Comparison of ENCODE assay signal across 1 cellular context in the genomic region with DNA sequence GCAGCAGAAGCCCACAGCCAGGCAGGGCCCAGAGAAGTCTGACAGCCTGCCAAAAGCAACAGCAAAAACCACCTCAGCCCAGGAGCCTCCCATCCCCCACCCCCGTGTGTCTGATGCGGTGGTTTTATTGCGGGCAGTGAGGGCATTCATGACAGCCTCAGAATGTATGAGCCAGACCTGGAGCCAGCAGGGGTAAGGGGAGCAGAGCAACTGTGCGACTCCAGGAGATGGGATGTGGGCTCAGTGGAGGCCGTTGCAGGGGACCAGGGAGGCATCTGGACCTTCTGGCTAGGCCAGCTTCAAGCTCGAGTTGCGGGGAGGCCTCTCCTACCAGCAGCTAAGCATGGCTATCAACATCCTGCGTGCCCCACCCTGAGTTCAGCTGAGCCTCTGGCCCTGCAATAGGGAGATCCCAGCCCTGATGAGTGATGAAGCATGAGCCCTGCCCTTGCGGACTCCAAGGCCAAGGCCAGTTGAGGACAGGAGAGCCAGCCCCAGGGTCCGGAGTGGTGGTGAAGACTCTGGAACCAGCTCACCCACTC.
A peak's percentile ranks its signal among the peaks of the same experiment; 100 is the strongest.
TF ChIP-seq lines count a peak whose summit lies in the region.

No MANE protein-coding gene starts in this region.

TF ChIP-seq in HEK293, 187 proteins besides CTCF, POLR2A, EP300 and RAD21 (continued from another document and continues in another):
- TF ChIP-seq, protein P1, sequence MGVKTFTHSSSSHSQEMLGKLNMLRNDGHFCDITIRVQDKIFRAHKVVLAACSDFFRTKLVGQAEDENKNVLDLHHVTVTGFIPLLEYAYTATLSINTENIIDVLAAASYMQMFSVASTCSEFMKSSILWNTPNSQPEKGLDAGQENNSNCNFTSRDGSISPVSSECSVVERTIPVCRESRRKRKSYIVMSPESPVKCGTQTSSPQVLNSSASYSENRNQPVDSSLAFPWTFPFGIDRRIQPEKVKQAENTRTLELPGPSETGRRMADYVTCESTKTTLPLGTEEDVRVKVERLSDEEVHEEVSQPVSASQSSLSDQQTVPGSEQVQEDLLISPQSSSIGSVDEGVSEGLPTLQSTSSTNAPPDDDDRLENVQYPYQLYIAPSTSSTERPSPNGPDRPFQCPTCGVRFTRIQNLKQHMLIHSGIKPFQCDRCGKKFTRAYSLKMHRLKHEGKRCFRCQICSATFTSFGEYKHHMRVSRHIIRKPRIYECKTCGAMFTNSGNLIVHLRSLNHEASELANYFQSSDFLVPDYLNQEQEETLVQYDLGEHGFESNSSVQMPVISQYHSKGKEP (tag by site-specific recombination; IDR thresholded peaks at IDR 0.05): peak; percentile 66; the same call in 1 of the 2 replicates
- TF ChIP-seq ZNF121 (tag by site-specific recombination; IDR thresholded peaks at IDR 0.05) (no peak), ZBTB7A (tag by site-specific recombination; IDR thresholded peaks at IDR 0.05; ENCODE audit: low read depth) (no peak), TCF7L2 (IDR thresholded peaks at IDR 0.05; ENCODE audit: borderline replicate concordance, low read depth, low read length) (no peak), ZNF510 (tag by site-specific recombination; IDR thresholded peaks at IDR 0.05; ENCODE audit: insufficient replicate concordance) (no peak), ZNF174 (tag by site-specific recombination; IDR thresholded peaks at IDR 0.05) (no peak), ZNF626 (tag by site-specific recombination; IDR thresholded peaks at IDR 0.05) (no peak), ZNF555 (tag by site-specific recombination; conservative IDR thresholded peaks at IDR 0.05) (no peak), ZNF184 (tag by site-specific recombination; IDR thresholded peaks at IDR 0.05) (no peak), ZBTB48 (tag by site-specific recombination; IDR thresholded peaks at IDR 0.05) (no peak; the same call in 1 of the 2 replicates), MYNN (tag by site-specific recombination; IDR thresholded peaks at IDR 0.05; ENCODE audit: borderline replicate concordance) (no peak), ZNF426 (tag by site-specific recombination; IDR thresholded peaks at IDR 0.05) (no peak), ZNF341 (tag by site-specific recombination; IDR thresholded peaks at IDR 0.05; ENCODE audit: low read depth) (no peak; the same call in 1 of the 2 replicates), GFI1B (tag by site-specific recombination; IDR thresholded peaks at IDR 0.05) (no peak), ZNF416 (tag by site-specific recombination; IDR thresholded peaks at IDR 0.05) (no peak), KLF16 (tag by site-specific recombination; IDR thresholded peaks at IDR 0.05) (no peak), ZNF549 (tag by site-specific recombination; IDR thresholded peaks at IDR 0.05) (no peak), ZNF24 (tag by site-specific recombination; IDR thresholded peaks at IDR 0.05) (no peak), ZBTB20 (tag by site-specific recombination; IDR thresholded peaks at IDR 0.05) (no peak), PRDM1 (tag by site-specific recombination; IDR thresholded peaks at IDR 0.05) (no peak), ZNF561 (tag by site-specific recombination; IDR thresholded peaks at IDR 0.05; ENCODE audit: borderline replicate concordance) (no peak), HOXA7 (CRISPR knock-in tag; IDR thresholded peaks at IDR 0.05; ENCODE audit: borderline replicate concordance) (no peak), ZSCAN30 (tag by site-specific recombination; IDR thresholded peaks at IDR 0.05) (no peak), ZEB2 (tag by site-specific recombination; IDR thresholded peaks at IDR 0.05) (no peak), ZNF157 (tag by site-specific recombination; IDR thresholded peaks at IDR 0.05) (no peak), ZNF768 (tag by site-specific recombination; IDR thresholded peaks at IDR 0.05) (no peak; the same call in 1 of the 2 replicates)
- TF ChIP-seq, protein P2, sequence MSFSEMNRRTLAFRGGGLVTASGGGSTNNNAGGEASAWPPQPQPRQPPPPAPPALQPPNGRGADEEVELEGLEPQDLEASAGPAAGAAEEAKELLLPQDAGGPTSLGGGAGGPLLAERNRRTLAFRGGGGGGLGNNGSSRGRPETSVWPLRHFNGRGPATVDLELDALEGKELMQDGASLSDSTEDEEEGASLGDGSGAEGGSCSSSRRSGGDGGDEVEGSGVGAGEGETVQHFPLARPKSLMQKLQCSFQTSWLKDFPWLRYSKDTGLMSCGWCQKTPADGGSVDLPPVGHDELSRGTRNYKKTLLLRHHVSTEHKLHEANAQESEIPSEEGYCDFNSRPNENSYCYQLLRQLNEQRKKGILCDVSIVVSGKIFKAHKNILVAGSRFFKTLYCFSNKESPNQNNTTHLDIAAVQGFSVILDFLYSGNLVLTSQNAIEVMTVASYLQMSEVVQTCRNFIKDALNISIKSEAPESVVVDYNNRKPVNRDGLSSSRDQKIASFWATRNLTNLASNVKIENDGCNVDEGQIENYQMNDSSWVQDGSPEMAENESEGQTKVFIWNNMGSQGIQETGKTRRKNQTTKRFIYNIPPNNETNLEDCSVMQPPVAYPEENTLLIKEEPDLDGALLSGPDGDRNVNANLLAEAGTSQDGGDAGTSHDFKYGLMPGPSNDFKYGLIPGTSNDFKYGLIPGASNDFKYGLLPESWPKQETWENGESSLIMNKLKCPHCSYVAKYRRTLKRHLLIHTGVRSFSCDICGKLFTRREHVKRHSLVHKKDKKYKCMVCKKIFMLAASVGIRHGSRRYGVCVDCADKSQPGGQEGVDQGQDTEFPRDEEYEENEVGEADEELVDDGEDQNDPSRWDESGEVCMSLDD (tag by site-specific recombination; IDR thresholded peaks at IDR 0.05): no peak
- TF ChIP-seq, protein P3, sequence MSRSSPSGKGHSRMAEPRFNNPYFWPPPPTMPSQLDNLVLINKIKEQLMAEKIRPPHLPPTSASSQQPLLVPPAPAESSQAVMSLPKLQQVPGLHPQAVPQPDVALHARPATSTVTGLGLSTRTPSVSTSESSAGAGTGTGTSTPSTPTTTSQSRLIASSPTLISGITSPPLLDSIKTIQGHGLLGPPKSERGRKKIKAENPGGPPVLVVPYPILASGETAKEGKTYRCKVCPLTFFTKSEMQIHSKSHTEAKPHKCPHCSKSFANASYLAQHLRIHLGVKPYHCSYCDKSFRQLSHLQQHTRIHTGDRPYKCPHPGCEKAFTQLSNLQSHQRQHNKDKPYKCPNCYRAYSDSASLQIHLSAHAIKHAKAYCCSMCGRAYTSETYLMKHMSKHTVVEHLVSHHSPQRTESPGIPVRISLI (tag by site-specific recombination; IDR thresholded peaks at IDR 0.05): no peak
- TF ChIP-seq, protein P4, sequence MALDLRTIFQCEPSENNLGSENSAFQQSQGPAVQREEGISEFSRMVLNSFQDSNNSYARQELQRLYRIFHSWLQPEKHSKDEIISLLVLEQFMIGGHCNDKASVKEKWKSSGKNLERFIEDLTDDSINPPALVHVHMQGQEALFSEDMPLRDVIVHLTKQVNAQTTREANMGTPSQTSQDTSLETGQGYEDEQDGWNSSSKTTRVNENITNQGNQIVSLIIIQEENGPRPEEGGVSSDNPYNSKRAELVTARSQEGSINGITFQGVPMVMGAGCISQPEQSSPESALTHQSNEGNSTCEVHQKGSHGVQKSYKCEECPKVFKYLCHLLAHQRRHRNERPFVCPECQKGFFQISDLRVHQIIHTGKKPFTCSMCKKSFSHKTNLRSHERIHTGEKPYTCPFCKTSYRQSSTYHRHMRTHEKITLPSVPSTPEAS (tag by site-specific recombination; IDR thresholded peaks at IDR 0.05): no peak
- TF ChIP-seq, protein P5, sequence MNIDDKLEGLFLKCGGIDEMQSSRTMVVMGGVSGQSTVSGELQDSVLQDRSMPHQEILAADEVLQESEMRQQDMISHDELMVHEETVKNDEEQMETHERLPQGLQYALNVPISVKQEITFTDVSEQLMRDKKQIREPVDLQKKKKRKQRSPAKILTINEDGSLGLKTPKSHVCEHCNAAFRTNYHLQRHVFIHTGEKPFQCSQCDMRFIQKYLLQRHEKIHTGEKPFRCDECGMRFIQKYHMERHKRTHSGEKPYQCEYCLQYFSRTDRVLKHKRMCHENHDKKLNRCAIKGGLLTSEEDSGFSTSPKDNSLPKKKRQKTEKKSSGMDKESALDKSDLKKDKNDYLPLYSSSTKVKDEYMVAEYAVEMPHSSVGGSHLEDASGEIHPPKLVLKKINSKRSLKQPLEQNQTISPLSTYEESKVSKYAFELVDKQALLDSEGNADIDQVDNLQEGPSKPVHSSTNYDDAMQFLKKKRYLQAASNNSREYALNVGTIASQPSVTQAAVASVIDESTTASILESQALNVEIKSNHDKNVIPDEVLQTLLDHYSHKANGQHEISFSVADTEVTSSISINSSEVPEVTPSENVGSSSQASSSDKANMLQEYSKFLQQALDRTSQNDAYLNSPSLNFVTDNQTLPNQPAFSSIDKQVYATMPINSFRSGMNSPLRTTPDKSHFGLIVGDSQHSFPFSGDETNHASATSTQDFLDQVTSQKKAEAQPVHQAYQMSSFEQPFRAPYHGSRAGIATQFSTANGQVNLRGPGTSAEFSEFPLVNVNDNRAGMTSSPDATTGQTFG (tag by site-specific recombination; IDR thresholded peaks at IDR 0.05; ENCODE audit: borderline replicate concordance): no peak
- TF ChIP-seq, protein P6, sequence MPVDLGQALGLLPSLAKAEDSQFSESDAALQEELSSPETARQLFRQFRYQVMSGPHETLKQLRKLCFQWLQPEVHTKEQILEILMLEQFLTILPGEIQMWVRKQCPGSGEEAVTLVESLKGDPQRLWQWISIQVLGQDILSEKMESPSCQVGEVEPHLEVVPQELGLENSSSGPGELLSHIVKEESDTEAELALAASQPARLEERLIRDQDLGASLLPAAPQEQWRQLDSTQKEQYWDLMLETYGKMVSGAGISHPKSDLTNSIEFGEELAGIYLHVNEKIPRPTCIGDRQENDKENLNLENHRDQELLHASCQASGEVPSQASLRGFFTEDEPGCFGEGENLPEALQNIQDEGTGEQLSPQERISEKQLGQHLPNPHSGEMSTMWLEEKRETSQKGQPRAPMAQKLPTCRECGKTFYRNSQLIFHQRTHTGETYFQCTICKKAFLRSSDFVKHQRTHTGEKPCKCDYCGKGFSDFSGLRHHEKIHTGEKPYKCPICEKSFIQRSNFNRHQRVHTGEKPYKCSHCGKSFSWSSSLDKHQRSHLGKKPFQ (tag by site-specific recombination; IDR thresholded peaks at IDR 0.05): no peak
- TF ChIP-seq, protein P7, sequence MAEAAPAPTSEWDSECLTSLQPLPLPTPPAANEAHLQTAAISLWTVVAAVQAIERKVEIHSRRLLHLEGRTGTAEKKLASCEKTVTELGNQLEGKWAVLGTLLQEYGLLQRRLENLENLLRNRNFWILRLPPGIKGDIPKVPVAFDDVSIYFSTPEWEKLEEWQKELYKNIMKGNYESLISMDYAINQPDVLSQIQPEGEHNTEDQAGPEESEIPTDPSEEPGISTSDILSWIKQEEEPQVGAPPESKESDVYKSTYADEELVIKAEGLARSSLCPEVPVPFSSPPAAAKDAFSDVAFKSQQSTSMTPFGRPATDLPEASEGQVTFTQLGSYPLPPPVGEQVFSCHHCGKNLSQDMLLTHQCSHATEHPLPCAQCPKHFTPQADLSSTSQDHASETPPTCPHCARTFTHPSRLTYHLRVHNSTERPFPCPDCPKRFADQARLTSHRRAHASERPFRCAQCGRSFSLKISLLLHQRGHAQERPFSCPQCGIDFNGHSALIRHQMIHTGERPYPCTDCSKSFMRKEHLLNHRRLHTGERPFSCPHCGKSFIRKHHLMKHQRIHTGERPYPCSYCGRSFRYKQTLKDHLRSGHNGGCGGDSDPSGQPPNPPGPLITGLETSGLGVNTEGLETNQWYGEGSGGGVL (tag by site-specific recombination; IDR thresholded peaks at IDR 0.05): 0 out of 2 replicates have a peak, but pooled peaks have one; percentile 12
- TF ChIP-seq, protein P8, sequence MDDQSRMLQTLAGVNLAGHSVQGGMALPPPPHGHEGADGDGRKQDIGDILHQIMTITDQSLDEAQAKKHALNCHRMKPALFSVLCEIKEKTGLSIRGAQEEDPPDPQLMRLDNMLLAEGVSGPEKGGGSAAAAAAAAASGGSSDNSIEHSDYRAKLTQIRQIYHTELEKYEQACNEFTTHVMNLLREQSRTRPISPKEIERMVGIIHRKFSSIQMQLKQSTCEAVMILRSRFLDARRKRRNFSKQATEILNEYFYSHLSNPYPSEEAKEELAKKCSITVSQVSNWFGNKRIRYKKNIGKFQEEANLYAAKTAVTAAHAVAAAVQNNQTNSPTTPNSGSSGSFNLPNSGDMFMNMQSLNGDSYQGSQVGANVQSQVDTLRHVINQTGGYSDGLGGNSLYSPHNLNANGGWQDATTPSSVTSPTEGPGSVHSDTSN (CRISPR knock-in tag; IDR thresholded peaks at IDR 0.05): no peak
- TF ChIP-seq, protein P9, sequence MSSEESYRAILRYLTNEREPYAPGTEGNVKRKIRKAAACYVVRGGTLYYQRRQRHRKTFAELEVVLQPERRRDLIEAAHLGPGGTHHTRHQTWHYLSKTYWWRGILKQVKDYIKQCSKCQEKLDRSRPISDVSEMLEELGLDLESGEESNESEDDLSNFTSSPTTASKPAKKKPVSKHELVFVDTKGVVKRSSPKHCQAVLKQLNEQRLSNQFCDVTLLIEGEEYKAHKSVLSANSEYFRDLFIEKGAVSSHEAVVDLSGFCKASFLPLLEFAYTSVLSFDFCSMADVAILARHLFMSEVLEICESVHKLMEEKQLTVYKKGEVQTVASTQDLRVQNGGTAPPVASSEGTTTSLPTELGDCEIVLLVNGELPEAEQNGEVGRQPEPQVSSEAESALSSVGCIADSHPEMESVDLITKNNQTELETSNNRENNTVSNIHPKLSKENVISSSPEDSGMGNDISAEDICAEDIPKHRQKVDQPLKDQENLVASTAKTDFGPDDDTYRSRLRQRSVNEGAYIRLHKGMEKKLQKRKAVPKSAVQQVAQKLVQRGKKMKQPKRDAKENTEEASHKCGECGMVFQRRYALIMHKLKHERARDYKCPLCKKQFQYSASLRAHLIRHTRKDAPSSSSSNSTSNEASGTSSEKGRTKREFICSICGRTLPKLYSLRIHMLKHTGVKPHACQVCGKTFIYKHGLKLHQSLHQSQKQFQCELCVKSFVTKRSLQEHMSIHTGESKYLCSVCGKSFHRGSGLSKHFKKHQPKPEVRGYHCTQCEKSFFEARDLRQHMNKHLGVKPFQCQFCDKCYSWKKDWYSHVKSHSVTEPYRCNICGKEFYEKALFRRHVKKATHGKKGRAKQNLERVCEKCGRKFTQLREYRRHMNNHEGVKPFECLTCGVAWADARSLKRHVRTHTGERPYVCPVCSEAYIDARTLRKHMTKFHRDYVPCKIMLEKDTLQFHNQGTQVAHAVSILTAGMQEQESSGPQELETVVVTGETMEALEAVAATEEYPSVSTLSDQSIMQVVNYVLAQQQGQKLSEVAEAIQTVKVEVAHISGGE (tag by site-specific recombination; conservative IDR thresholded peaks at IDR 0.05; ENCODE audit: low read depth): no peak
- TF ChIP-seq, protein P10, sequence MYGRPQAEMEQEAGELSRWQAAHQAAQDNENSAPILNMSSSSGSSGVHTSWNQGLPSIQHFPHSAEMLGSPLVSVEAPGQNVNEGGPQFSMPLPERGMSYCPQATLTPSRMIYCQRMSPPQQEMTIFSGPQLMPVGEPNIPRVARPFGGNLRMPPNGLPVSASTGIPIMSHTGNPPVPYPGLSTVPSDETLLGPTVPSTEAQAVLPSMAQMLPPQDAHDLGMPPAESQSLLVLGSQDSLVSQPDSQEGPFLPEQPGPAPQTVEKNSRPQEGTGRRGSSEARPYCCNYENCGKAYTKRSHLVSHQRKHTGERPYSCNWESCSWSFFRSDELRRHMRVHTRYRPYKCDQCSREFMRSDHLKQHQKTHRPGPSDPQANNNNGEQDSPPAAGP (tag by site-specific recombination; IDR thresholded peaks at IDR 0.05): peak; percentile 56; the same call in 1 of the 2 replicates
